19 cellular contexts compared by ENCODE assay signal in genomic region chr4:38926917-38927316, GRCh38. TPM values are rescaled to one million over a fixed set of nuclear protein-coding genes. Genes with fewer than 3 reads are reported as not detected.
"Had no signal": no experiment of that assay in that cellular context is flagged by ENCODE, and none has a peak within 500 bp of the region (broad histone marks: within the 10 kb centered on the region; RNA-seq: fewer than 3 reads in every experiment).

No MANE protein-coding gene starts in this region.

- H3K27ac ChIP-seq: heart right ventricle had no signal

- H3K4me3 ChIP-seq: heart right ventricle, mucosa of descending colon had no signal

- H3K9me3 ChIP-seq: heart right ventricle, mucosa of descending colon had no signal

- H3K27me3 ChIP-seq: heart right ventricle had no signal

- DNase-seq: activated B cell treated with CpG ODN at 0.5 μM for 24 hours; activated CD4-positive, alpha-beta memory T cell treated with anti-CD3 and anti-CD28 coated beads, Interleukin-2, amount 10 ng/mL, durations not matched to agents 7 days and 5 days; activated CD4-positive, alpha-beta T cell treated with anti-CD3 and anti-CD28 coated beads for 4 hours; activated CD8-positive, alpha-beta memory T cell treated with anti-CD3 and anti-CD28 coated beads, Interleukin-2, amount 10 ng/mL, durations not matched to agents 7 days and 5 days; activated naive CD4-positive, alpha-beta T cell treated with Interleukin-2 at 50 U/mL for 16 hours; activated naive CD8-positive, alpha-beta T cell treated with anti-CD3 and anti-CD28 coated beads, Interleukin-2, amount 50 U/mL, for 24 hours; aorta; effector CD8-positive, alpha-beta T cell; heart right ventricle; mucosa of descending colon; naive thymus-derived CD8-positive, alpha-beta T cell; posterior cingulate gyrus; retina; stimulated activated CD4-positive, alpha-beta T cell treated with anti-CD3 and anti-CD28 coated beads, Interleukin-12 subunit alpha, Interleukin-12 subunit beta, amount 100 ng/mL, for 4 hours; stimulated activated CD4-positive, alpha-beta T cell treated with anti-CD3 and anti-CD28 coated beads, Interleukin-1b, Interleukin-23, amount 100 ng/mL, for 48 hours; stimulated activated CD8-positive, alpha-beta memory T cell treated with anti-CD3 and anti-CD28 coated beads, Interleukin-4, amount 100 ng/mL, for 48 hours; stimulated activated naive CD4-positive, alpha-beta T cell; SW 1271; T-helper 2 cell had no signal

RNA-seq across cellular contexts. Expression of gene FAM114A1, which starts 59.3 kb away (rescaled TPM):
- polyA plus RNA-seq: naive thymus-derived CD8-positive, alpha-beta T cell had no signal
